In genomic region chr7:44984478-44984758, GRCh38 we compare ENCODE assay signal across 11 cellular contexts. TPM values are rescaled to one million over a fixed set of nuclear protein-coding genes. Genes with fewer than 3 reads are reported as not detected.
DNase-seq lines count a peak whose midpoint lies in the region; ATAC-seq and TF ChIP-seq lines count a peak whose summit lies in the region.
"Had no signal": no experiment of that assay in that cellular context is flagged by ENCODE, and none has a peak within 500 bp of the region (broad histone marks: within the 10 kb centered on the region; RNA-seq: fewer than 3 reads in every experiment).

No MANE protein-coding gene starts in this region.

- no peak overlapping the region for H2AFZ ChIP-seq in GM23338

- H3K27ac ChIP-seq in A673 (ENCODE audit: low read depth, low read length, poor library complexity, severe bottlenecking) (peak overlapping the region; percentile 96), GM23338 (ENCODE audit: low read depth) (peak overlapping the region; percentile 95), iPS-20b (ENCODE audit: low read length) (no peak overlapping the region)
- H3K27ac ChIP-seq: neutrophil had no signal

- peak overlapping the region; percentile 74 for H3K4me3 ChIP-seq in A673 (ENCODE audit: low read depth, low read length, poor library complexity, severe bottlenecking)
- H3K4me3 ChIP-seq in GM23338, result peak overlapping the region; percentile 98
- H3K4me3 ChIP-seq in iPS-20b (ENCODE audit: low read length), result peak overlapping the region; percentile 100

- H3K27ac Mint-ChIP-seq in GM23338, result peak overlapping the region; percentile 100
- peak overlapping the region; percentile 96 for H3K27ac Mint-ChIP-seq in activated CD4-positive, alpha-beta memory T cell treated with anti-CD3 and anti-CD28 coated beads, Interleukin-2, amount 10 ng/mL, durations not matched to agents 7 days and 5 days

- H3F3A ChIP-seq in GM23338 (replicated peaks; ENCODE audit: low read depth), result peaks cover 52% of the 10 kb centered on the region

- H3K4me3 Mint-ChIP-seq in GM23338, result peak overlapping the region; percentile 100
- H3K4me3 Mint-ChIP-seq in activated CD4-positive, alpha-beta memory T cell treated with anti-CD3 and anti-CD28 coated beads, Interleukin-2, amount 10 ng/mL, durations not matched to agents 7 days and 5 days, result peak overlapping the region; percentile 99

- H3K27me3 Mint-ChIP-seq in GM23338 (ENCODE audit: insufficient read depth, low read depth, poor library complexity), result peaks cover 25% of the 10 kb centered on the region
- no peaks in the 10 kb centered on the region for H3K27me3 Mint-ChIP-seq in activated CD4-positive, alpha-beta memory T cell treated with anti-CD3 and anti-CD28 coated beads, Interleukin-2, amount 10 ng/mL, durations not matched to agents 7 days and 5 days

- peaks cover 25% of the 10 kb centered on the region for H3K79me2 ChIP-seq in GM23338 (replicated peaks; ENCODE audit: insufficient read depth)

- H3K9me2 ChIP-seq in GM23338 (ENCODE audit: insufficient read depth), result no peaks in the 10 kb centered on the region

- H3K9me3 ChIP-seq in A673 (ENCODE audit: low read depth, low read length, poor library complexity, severe bottlenecking) (no peaks in the 10 kb centered on the region), iPS-20b (ENCODE audit: insufficient read depth, low read depth, low read length) (no peaks in the 10 kb centered on the region)
- H3K9me3 ChIP-seq: gastroesophageal sphincter, neutrophil had no signal

- H3K9me3 Mint-ChIP-seq in GM23338, result no peaks in the 10 kb centered on the region
- no peaks in the 10 kb centered on the region for H3K9me3 Mint-ChIP-seq in activated CD4-positive, alpha-beta memory T cell treated with anti-CD3 and anti-CD28 coated beads, Interleukin-2, amount 10 ng/mL, durations not matched to agents 7 days and 5 days

- H3K36me3 ChIP-seq in A673 (ENCODE audit: insufficient read depth, low read length, poor library complexity, severe bottlenecking), result peaks cover 38% of the 10 kb centered on the region
- peaks cover 40% of the 10 kb centered on the region for H3K36me3 ChIP-seq in GM23338 (ENCODE audit: insufficient read depth)
- peaks cover 51% of the 10 kb centered on the region for H3K36me3 ChIP-seq in iPS-20b (ENCODE audit: insufficient read depth, low read depth, low read length)

- intact Hi-C loops in A673 (cut with micrococcal nuclease; ENCODE audit: unreplicated experiment), result loop anchor here (5.0 to 10.0 kb wide), 3 partner anchors 97 to 153 kb away; partner anchors contain the start of gene PURB

- BruUV-seq in A673 (replicated peaks; lab: Mats Ljungman, UMichigan), result no TSS peak

- peak overlapping the region; percentile 99 for H3K4me2 ChIP-seq in GM23338

- H3K4me1 Mint-ChIP-seq in GM23338, result peaks cover 30% of the 10 kb centered on the region
- peaks cover 90% of the 10 kb centered on the region for H3K4me1 Mint-ChIP-seq in activated CD4-positive, alpha-beta memory T cell treated with anti-CD3 and anti-CD28 coated beads, Interleukin-2, amount 10 ng/mL, durations not matched to agents 7 days and 5 days

- H3K27me3 ChIP-seq in A673 (replicated peaks; ENCODE audit: insufficient read depth, low read depth, low read length, poor library complexity), result no peaks in the 10 kb centered on the region
- no peaks in the 10 kb centered on the region for H3K27me3 ChIP-seq in GM23338 (ENCODE audit: insufficient read depth)
- H3K27me3 ChIP-seq in iPS-20b (ENCODE audit: insufficient read depth, low read length), result no peaks in the 10 kb centered on the region
- H3K27me3 ChIP-seq: gastroesophageal sphincter, neutrophil had no signal

- peaks cover 59% of the 10 kb centered on the region for H3K36me3 Mint-ChIP-seq in GM23338 (ENCODE audit: low read depth)
- H3K36me3 Mint-ChIP-seq in activated CD4-positive, alpha-beta memory T cell treated with anti-CD3 and anti-CD28 coated beads, Interleukin-2, amount 10 ng/mL, durations not matched to agents 7 days and 5 days (ENCODE audit: low read depth), result peaks cover 54% of the 10 kb centered on the region

- TF ChIP-seq CTCF in A673 (conservative IDR thresholded peaks at IDR 0.05; ENCODE audit: low read depth, low read length) (no peak), GM23338 (conservative IDR thresholded peaks at IDR 0.05; ENCODE audit: low read depth in 2 of 2) (no peak)

- peak overlapping the region; percentile 100; the same call in 1 of the 2 replicates for H3K9ac ChIP-seq in iPS-20b (ENCODE audit: low read depth, low read length)

- POLR2A ChIA-PET in A673 (lab: Charles Lee; ENCODE audit: low non-redundant PET), result interaction anchor here (1.2 kb wide), 1 partner anchor 11 kb away, joined by 7 read pairs; no protein-coding TSS in a partner anchor
- POLR2A ChIA-PET in activated CD4-positive, alpha-beta memory T cell treated with anti-CD3 and anti-CD28 coated beads, Interleukin-2, amount 10 ng/mL, durations not matched to agents 7 days and 5 days (lab: Charles Lee), result interaction anchor here (17.8 to 26.2 kb wide), 3 partner anchors 14 to 40 kb away, joined by 412 to 517 read pairs (median 493); partner anchors contain the start of genes CCM2 and MYO1G

- ATAC-seq in GM23338, result no peak
- ATAC-seq in HG03460 (IDR thresholded peaks at IDR 0.05; ENCODE audit: unreplicated experiment), result no peak
- ATAC-seq in GM18520 (IDR thresholded peaks at IDR 0.05; ENCODE audit: unreplicated experiment), result no peak
- ATAC-seq: gastroesophageal sphincter had no signal

- H3K4me1 ChIP-seq in A673 (ENCODE audit: insufficient read depth, low read length, poor library complexity, severe bottlenecking), result peaks cover 32% of the 10 kb centered on the region
- H3K4me1 ChIP-seq in GM23338 (ENCODE audit: insufficient read depth), result peaks cover 10% of the 10 kb centered on the region
- peaks cover 10% of the 10 kb centered on the region; the same call in 1 of the 2 replicates for H3K4me1 ChIP-seq in iPS-20b (ENCODE audit: insufficient read depth, low read length)

- CTCF ChIA-PET in A673 (lab: Charles Lee), result no interaction called here
- CTCF ChIA-PET in activated CD4-positive, alpha-beta memory T cell treated with anti-CD3 and anti-CD28 coated beads, Interleukin-2, amount 10 ng/mL, durations not matched to agents 7 days and 5 days (lab: Charles Lee), result interaction anchor here (2.8 kb wide), 1 partner anchor 150 kb away, joined by 15 read pairs; no protein-coding TSS in a partner anchor

- DNase-seq in A673 (ENCODE audit: low spot score) (no peak), GM23338 (ENCODE audit: low spot score) (no peak), CD1c-positive myeloid dendritic cell (ENCODE audit: extremely low spot score) (no peak), amniotic stem cell (lab: John Stamatoyannopoulos, UW) (no peak)
- DNase-seq in activated CD4-positive, alpha-beta memory T cell treated with anti-CD3 and anti-CD28 coated beads, Interleukin-2, amount 10 ng/mL, durations not matched to agents 7 days and 5 days, result no peak
- DNase-seq: NCI-H1930 had no signal

- H4K20me1 ChIP-seq in GM23338 (replicated peaks; ENCODE audit: insufficient read depth), result peaks cover 21% of the 10 kb centered on the region

TF ChIP-seq in GM23338, 12 proteins besides CTCF, POLR2A, EP300 and RAD21:
- TF ChIP-seq, protein P1, sequence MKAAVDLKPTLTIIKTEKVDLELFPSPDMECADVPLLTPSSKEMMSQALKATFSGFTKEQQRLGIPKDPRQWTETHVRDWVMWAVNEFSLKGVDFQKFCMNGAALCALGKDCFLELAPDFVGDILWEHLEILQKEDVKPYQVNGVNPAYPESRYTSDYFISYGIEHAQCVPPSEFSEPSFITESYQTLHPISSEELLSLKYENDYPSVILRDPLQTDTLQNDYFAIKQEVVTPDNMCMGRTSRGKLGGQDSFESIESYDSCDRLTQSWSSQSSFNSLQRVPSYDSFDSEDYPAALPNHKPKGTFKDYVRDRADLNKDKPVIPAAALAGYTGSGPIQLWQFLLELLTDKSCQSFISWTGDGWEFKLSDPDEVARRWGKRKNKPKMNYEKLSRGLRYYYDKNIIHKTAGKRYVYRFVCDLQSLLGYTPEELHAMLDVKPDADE (IDR thresholded peaks at IDR 0.05), result no peak
- TF ChIP-seq ZNF114 (CRISPR knock-in tag; IDR thresholded peaks at IDR 0.05), result no peak
- TF ChIP-seq ZNF331 (CRISPR knock-in tag; IDR thresholded peaks at IDR 0.05; ENCODE audit: low read depth), result no peak
- TF ChIP-seq REST (IDR thresholded peaks at IDR 0.05; ENCODE audit: unreplicated experiment), result no peak
- TF ChIP-seq NANOG (IDR thresholded peaks at IDR 0.05; ENCODE audit: borderline replicate concordance), result no peak

RNA-seq across cellular contexts. Expression of gene MYO1G, which starts 5.6 kb away (rescaled TPM):
- 0.17 and 0.20 TPM in 2 replicates for total RNA-seq in A673 (2021)
- total RNA-seq in GM23338 (2014; rRNA removed; shearing (Covaris generic)), result 0.08 and 0.10 TPM in 2 replicates
- 0.11 and 0.31 TPM in 2 replicates for polyA plus RNA-seq in GM23338 (2016; fragmentation: Nextera tagmentation; extraction: Ambion mirVana)
- total RNA-seq in activated CD4-positive, alpha-beta memory T cell treated with anti-CD3 and anti-CD28 coated beads, Interleukin-2, amount 10 ng/mL, durations not matched to agents 7 days and 5 days, result 100 to 1,000 TPM; 572 to 576 TPM

RNA-seq across cellular contexts. Expression of gene CCM2, which starts 15.6 kb away (rescaled TPM):
- 35.2 and 36.0 TPM in 2 replicates for total RNA-seq in A673 (2021)
- 37.0 and 40.1 TPM in 2 replicates for total RNA-seq in GM23338 (2014; rRNA removed; shearing (Covaris generic))
- 24.0 and 24.9 TPM in 2 replicates for polyA plus RNA-seq in GM23338 (2016; fragmentation: Nextera tagmentation; extraction: Ambion mirVana)
- 100 to 1,000 TPM; 130 to 134 TPM for total RNA-seq in activated CD4-positive, alpha-beta memory T cell treated with anti-CD3 and anti-CD28 coated beads, Interleukin-2, amount 10 ng/mL, durations not matched to agents 7 days and 5 days

Comparison
In these comparisons a context has a peak if more than half of its experiments do, and no peak if none do; other contexts are left out.
1. RNA of gene MYO1G, which starts 5.6 kb away (total RNA-seq): 572 to 576 TPM in activated CD4-positive, alpha-beta memory T cell treated with anti-CD3 and anti-CD28 coated beads, Interleukin-2, amount 10 ng/mL, durations not matched to agents 7 days and 5 days; 0.17 to 0.20 TPM in A673 and 0.08 to 0.10 TPM in GM23338; every median in the first group is over 100 times any median in the second.
2. Peak in every context shown above with its lines, with median percentiles within 50 percentile points of each other: H3K4me3 ChIP-seq.